8 cellular contexts compared by ENCODE assay signal in genomic region chr11:57321996-57322880, GRCh38. TPM values are rescaled to one million over a fixed set of nuclear protein-coding genes. Genes with fewer than 3 reads are reported as not detected.
DNase-seq lines count a peak whose midpoint lies in the region; ATAC-seq and TF ChIP-seq lines count a peak whose summit lies in the region.

No MANE protein-coding gene starts in this region.

- ATAC-seq in Right ventricle myocardium superior (ENCODE audit: poor library complexity), result peak; percentile 55
- no peak for ATAC-seq in HG02623 (IDR thresholded peaks at IDR 0.05; ENCODE audit: unreplicated experiment)
- ATAC-seq in HG02970 (IDR thresholded peaks at IDR 0.05; ENCODE audit: low FRiP score, unreplicated experiment), result no peak
- no peak for ATAC-seq in stimulated activated naive CD8-positive, alpha-beta T cell treated with anti-CD3 and anti-CD28 coated beads, Interleukin-15, amount 100 ng/mL, for 72 hours

- TF ChIP-seq POLR2A in ovary (IDR thresholded peaks at IDR 0.05), result peak; percentile 50

- intact Hi-C loops in Right ventricle myocardium superior (cut with DNase I) (no loop called here), ovary (cut with DNase I) (loop anchor here in 2 of 4 donors (10.0 kb wide), 2 partner anchors 323 to 333 kb away; partner anchors contain the start of genes CLP1 (in 1 of the 2) and YPEL4 (in 1 of the 2))

- TF ChIP-seq EP300 in ovary (IDR thresholded peaks at IDR 0.05), result peak; percentile 51

- H3K27ac ChIP-seq in ovary, result peak overlapping the region; percentile 66 to 94

- peak overlapping the region in 1 of 2 donors; percentile 27 for H3K4me3 Mint-ChIP-seq in stimulated activated naive CD8-positive, alpha-beta T cell treated with anti-CD3 and anti-CD28 coated beads, Interleukin-15, amount 100 ng/mL, for 72 hours

- peak; percentile 57 for DNase-seq in DMS79 treated with DMSO at 0.1 percent for 48 hours (lab: John Stamatoyannopoulos, UW)
- DNase-seq in MG63, result peak; percentile 95
- DNase-seq in amniotic stem cell (lab: John Stamatoyannopoulos, UW), result peak; percentile 92
- peak; percentile 93 for DNase-seq in Right ventricle myocardium superior
- DNase-seq in ovary, result peak; percentile 90 to 95 (median 94)
- DNase-seq in stimulated activated naive CD8-positive, alpha-beta T cell treated with anti-CD3 and anti-CD28 coated beads, Interleukin-15, amount 100 ng/mL, for 72 hours, result no peak

- peaks cover 48% of the 10 kb centered on the region for H3K4me1 Mint-ChIP-seq in stimulated activated naive CD8-positive, alpha-beta T cell treated with anti-CD3 and anti-CD28 coated beads, Interleukin-15, amount 100 ng/mL, for 72 hours

- 1 to 6% (median 2%) methylated on average over 14 of the region's 14 CpGs for WGBS in ovary, 3 donors

- H3K36me3 ChIP-seq in MG63 (peaks cover 52% of the 10 kb centered on the region), ovary (no peaks in the 10 kb centered on the region)

- peak overlapping the region in 1 of 2 donors; percentile 1 for H3K27ac Mint-ChIP-seq in stimulated activated naive CD8-positive, alpha-beta T cell treated with anti-CD3 and anti-CD28 coated beads, Interleukin-15, amount 100 ng/mL, for 72 hours

- no peaks in the 10 kb centered on the region for H3K27me3 Mint-ChIP-seq in stimulated activated naive CD8-positive, alpha-beta T cell treated with anti-CD3 and anti-CD28 coated beads, Interleukin-15, amount 100 ng/mL, for 72 hours

- H3K27me3 ChIP-seq in MG63 (no peaks in the 10 kb centered on the region), ovary (no peaks in the 10 kb centered on the region)

- peak overlapping the region; percentile 77 for H3K4me3 ChIP-seq in MG63
- H3K4me3 ChIP-seq in ovary, result peak overlapping the region; percentile 63

- TF ChIP-seq CTCF in ovary (IDR thresholded peaks at IDR 0.05), result peak in 1 of 3 donors; percentile 21

- no peaks in the 10 kb centered on the region for H3K9me3 Mint-ChIP-seq in stimulated activated naive CD8-positive, alpha-beta T cell treated with anti-CD3 and anti-CD28 coated beads, Interleukin-15, amount 100 ng/mL, for 72 hours

- H3K4me1 ChIP-seq in ovary (ENCODE audit: insufficient read depth), result peaks cover 35% of the 10 kb centered on the region

- no peaks in the 10 kb centered on the region for H3K9me3 ChIP-seq in MG63
- H3K9me3 ChIP-seq in ovary, result no peaks in the 10 kb centered on the region

RNA-seq across cellular contexts. Expression of gene TNKS1BP1, which starts 2.5 kb away (rescaled TPM):
- total RNA-seq in MG63 (2014; rRNA removed; shearing (Covaris generic); ENCODE audit: low replicate concordance), result 39.4 and 86.8 TPM in 2 replicates
- 39.7 TPM for total RNA-seq in Right ventricle myocardium superior
- 100 to 1,000 TPM in 5 of 7 donors, 10 to 100 TPM in 2; 45.2 to 230 (median 149) TPM for total RNA-seq in ovary
- 10 to 100 TPM; 88.5 to 93.9 TPM for polyA plus RNA-seq in ovary

RNA-seq across cellular contexts. Expression of gene SSRP1, which starts 13.5 kb away (rescaled TPM):
- 126 and 171 TPM in 2 replicates for total RNA-seq in MG63 (2014; rRNA removed; shearing (Covaris generic); ENCODE audit: low replicate concordance)
- 36.3 TPM for total RNA-seq in Right ventricle myocardium superior
- 100 to 1,000 TPM in 1 of 7 donors, 10 to 100 TPM in 6; 43.3 to 105 (median 87.7) TPM for total RNA-seq in ovary
- 100 to 1,000 TPM in 1 of 2 donors, 10 to 100 TPM in 1; 78.6 to 134 TPM for polyA plus RNA-seq in ovary

RNA-seq across cellular contexts. Expression of gene P2RX3, which starts 15.9 kb away (rescaled TPM):
- total RNA-seq in MG63 (2014; rRNA removed; shearing (Covaris generic); ENCODE audit: low replicate concordance), result not detected in 2 replicates
- total RNA-seq in Right ventricle myocardium superior (1.3 TPM), ovary (under 1 TPM in 1 of 7 donors, not detected in 6; 0.12 TPM)
- under 1 TPM in 1 of 2 donors, not detected in 1; 0.13 TPM for polyA plus RNA-seq in ovary

RNA-seq across cellular contexts. Expression of gene PRG3, which starts 58.7 kb away (rescaled TPM):
- total RNA-seq in MG63 (2014; rRNA removed; shearing (Covaris generic); ENCODE audit: low replicate concordance), result not detected in 2 replicates
- total RNA-seq in Right ventricle myocardium superior, result not detected
- total RNA-seq in ovary, result not detected
- not detected for polyA plus RNA-seq in ovary

Comparison
In these comparisons a context has a peak if more than half of its experiments do, and no peak if none do; other contexts are left out.
1. DNase-seq: peak in DMS79 treated with DMSO at 0.1 percent for 48 hours (single experiment), MG63 (single experiment), amniotic stem cell (single experiment), Right ventricle myocardium superior (single experiment) and ovary (5 of 5); none in stimulated activated naive CD8-positive, alpha-beta T cell treated with anti-CD3 and anti-CD28 coated beads, Interleukin-15, amount 100 ng/mL, for 72 hours (0 of 2).